Comparison of ENCODE assay signal across 7 cellular contexts in genomic region chr16:88454315-88455057, GRCh38.
DNase-seq lines count a peak whose midpoint lies in the region; ATAC-seq and TF ChIP-seq lines count a peak whose summit lies in the region.

No MANE protein-coding gene starts in this region.

- peaks cover 5% of the 10 kb centered on the region for H3K27me3 ChIP-seq in muscle layer of duodenum (ENCODE audit: low read depth, low read length)

- ATAC-seq in HG03139 (IDR thresholded peaks at IDR 0.05; ENCODE audit: unreplicated experiment) (no peak), GM19351 (IDR thresholded peaks at IDR 0.05; ENCODE audit: unreplicated experiment) (no peak)

- no peaks in the 10 kb centered on the region for H3K36me3 ChIP-seq in muscle layer of duodenum (ENCODE audit: control insufficient read depth in 1 of 2, insufficient read depth in 2 of 2, low read length in 2 of 2)

- H3K4me3 ChIP-seq in coronary artery = peak overlapping the region; percentile 91
- H3K4me3 ChIP-seq in muscle layer of duodenum (ENCODE audit: low read depth in 1 of 2, low read length in 2 of 2) = peak overlapping the region; percentile 68 to 73

- peak; percentile 63 for DNase-seq in GM20000 (ENCODE audit: low spot score)
- DNase-seq in coronary artery (ENCODE audit: low spot score) = no peak
- no peak for DNase-seq in NCI-H510A (lab: John Stamatoyannopoulos, UW)

- H3K27ac ChIP-seq in coronary artery = peak overlapping the region in 1 of 2 donors; percentile 53
- no peak overlapping the region for H3K27ac ChIP-seq in muscle layer of duodenum (ENCODE audit: low read length)

- H3K4me1 ChIP-seq in muscle layer of duodenum (ENCODE audit: control insufficient read depth in 1 of 2, insufficient read depth in 2 of 2, low read length in 2 of 2) = peaks cover 0 to 32% of the 10 kb centered on the region in 2 donors

- H3K9me3 ChIP-seq in muscle layer of duodenum (ENCODE audit: control insufficient read depth in 1 of 2, low read length in 2 of 2) = no peaks in the 10 kb centered on the region

- TF ChIP-seq CTCF in GM20000 (IDR thresholded peaks at IDR 0.05; ENCODE audit: extremely low read depth, missing control alignments) (no peak), coronary artery (IDR thresholded peaks at IDR 0.05) (no peak)

- 0 out of 2 replicates have a peak, but pooled peaks have one; percentile 20 for TF ChIP-seq POLR2A in Raji (IDR thresholded peaks at IDR 0.05; ENCODE audit: insufficient read depth, low read depth, low read length)
